21 cellular contexts compared by ENCODE assay signal in the genomic region with DNA sequence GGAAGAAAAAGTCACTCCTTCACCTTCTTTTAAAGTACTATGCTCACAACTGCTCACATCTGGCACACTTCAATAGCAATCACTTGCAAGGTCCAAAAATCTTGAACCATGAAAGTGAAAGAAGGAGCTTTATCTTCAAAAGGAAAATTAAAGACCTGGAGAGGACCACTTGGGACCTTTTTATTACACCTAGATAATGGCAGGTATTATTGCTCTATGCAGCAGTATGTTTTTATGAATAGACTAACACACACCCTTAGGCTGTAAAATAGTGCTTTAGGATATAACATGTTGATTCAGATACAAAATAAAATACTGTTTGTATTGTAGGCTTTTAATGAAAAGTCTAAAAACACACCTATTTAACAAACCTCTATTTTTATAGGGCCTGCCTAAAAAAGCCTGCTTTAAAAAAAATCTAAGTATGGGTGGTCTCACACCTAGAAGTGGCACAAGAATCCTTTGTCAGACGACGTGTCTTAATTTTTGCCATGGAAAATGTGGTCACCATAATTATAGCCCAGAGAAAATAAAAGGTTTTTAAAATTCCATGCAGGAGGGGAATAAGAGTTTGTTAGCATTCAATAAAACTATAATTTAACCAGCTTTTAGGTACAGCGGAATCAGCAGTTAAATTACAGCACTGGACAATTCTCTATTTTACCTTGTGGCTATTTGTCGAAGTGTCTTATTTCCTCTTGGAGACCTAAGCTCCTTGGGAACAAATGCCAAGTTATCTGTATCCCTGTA.
DNase-seq lines count a peak whose midpoint lies in the region; ATAC-seq and TF ChIP-seq lines count a peak whose summit lies in the region.
"Had no signal": no experiment of that assay in that cellular context is flagged by ENCODE, and none has a peak within 500 bp of the region (broad histone marks: within the 10 kb centered on the region; RNA-seq: fewer than 3 reads in every experiment).

No MANE protein-coding gene starts in this region.

- H3K27me3 ChIP-seq in subcutaneous abdominal adipose tissue (ENCODE audit: control insufficient read depth in 5 of 5, insufficient read depth in 4 of 5, low read length in 5 of 5), result no peaks in the 10 kb centered on the region
- H3K27me3 ChIP-seq: tibial artery had no signal

- H3K4me1 Mint-ChIP-seq in activated naive CD4-positive, alpha-beta T cell treated with anti-CD3 and anti-CD28 coated beads, Interleukin-2, amount 50 U/mL, for 24 hours, result peaks cover 45% of the 10 kb centered on the region
- peaks cover 25% of the 10 kb centered on the region in 2 donors for H3K4me1 Mint-ChIP-seq in immature natural killer cell

- H3K9me3 Mint-ChIP-seq in activated naive CD4-positive, alpha-beta T cell treated with anti-CD3 and anti-CD28 coated beads, Interleukin-2, amount 50 U/mL, for 24 hours, result no peaks in the 10 kb centered on the region
- H3K9me3 Mint-ChIP-seq in immature natural killer cell, result no peaks in the 10 kb centered on the region
- H3K9me3 Mint-ChIP-seq: activated naive CD4-positive, alpha-beta T cell treated with anti-CD3 and anti-CD28 coated beads, Interleukin-2, amount 10 ng/mL, durations not matched to agents 7 days and 5 days had no signal

- H3K9ac ChIP-seq in subcutaneous abdominal adipose tissue (ENCODE audit: low read length in 5 of 5), result no peak overlapping the region
- H3K9ac ChIP-seq: parathyroid adenoma had no signal

- ATAC-seq in HG03521 (IDR thresholded peaks at IDR 0.05; ENCODE audit: unreplicated experiment), result no peak
- ATAC-seq: esophagus mucosa, HCT116, sciatic nerve had no signal

- no peaks in the 10 kb centered on the region for H3K9me3 ChIP-seq in subcutaneous abdominal adipose tissue (ENCODE audit: control insufficient read depth in 5 of 5, low read length in 5 of 5)
- H3K9me3 ChIP-seq: tibial artery had no signal

- no peaks in the 10 kb centered on the region for H3K36me3 ChIP-seq in subcutaneous abdominal adipose tissue (ENCODE audit: control insufficient read depth in 5 of 5, insufficient read depth in 5 of 5, low read length in 5 of 5)
- H3K36me3 ChIP-seq: tibial artery had no signal

- H3K27me3 Mint-ChIP-seq in activated naive CD4-positive, alpha-beta T cell treated with anti-CD3 and anti-CD28 coated beads, Interleukin-2, amount 50 U/mL, for 24 hours, result no peaks in the 10 kb centered on the region
- no peaks in the 10 kb centered on the region for H3K27me3 Mint-ChIP-seq in immature natural killer cell (ENCODE audit: low read depth in 3 of 3)
- H3K27me3 Mint-ChIP-seq: activated naive CD4-positive, alpha-beta T cell treated with anti-CD3 and anti-CD28 coated beads, Interleukin-2, amount 10 ng/mL, durations not matched to agents 7 days and 5 days; naive B cell had no signal

- peak overlapping the region; percentile 12 for H3K27ac ChIP-seq in subcutaneous abdominal adipose tissue (ENCODE audit: low read depth, low read length)
- H3K27ac ChIP-seq: parathyroid adenoma, tibial artery had no signal

- no peak overlapping the region for H3K4me3 Mint-ChIP-seq in activated naive CD4-positive, alpha-beta T cell treated with anti-CD3 and anti-CD28 coated beads, Interleukin-2, amount 50 U/mL, for 24 hours
- no peak overlapping the region for H3K4me3 Mint-ChIP-seq in immature natural killer cell
- H3K4me3 Mint-ChIP-seq: activated naive CD4-positive, alpha-beta T cell treated with anti-CD3 and anti-CD28 coated beads, Interleukin-2, amount 10 ng/mL, durations not matched to agents 7 days and 5 days; CD14-positive monocyte; naive B cell had no signal

- DNase-seq in activated naive CD4-positive, alpha-beta T cell treated with anti-CD3 and anti-CD28 coated beads, Interleukin-2, amount 50 U/mL, for 16 hours, result no peak
- DNase-seq in NCI-H2227 (lab: John Stamatoyannopoulos, UW; ENCODE audit: unreplicated experiment) (peak; percentile 31), immature natural killer cell (no peak), NCI-H446 (lab: John Stamatoyannopoulos, UW) (no peak), GM20000 (ENCODE audit: low spot score) (no peak)
- DNase-seq: activated naive CD4-positive, alpha-beta T cell treated with anti-CD3 and anti-CD28 coated beads, Interleukin-2, amount 10 ng/mL, durations not matched to agents 7 days and 5 days; effector memory CD4-positive, alpha-beta T cell; hypothalamus; naive B cell; NCI-H1092; NCI-H2029; NCI-H524 treated with DMSO at 0.1 percent for 48 hours; tibial artery had no signal

- H3K36me3 Mint-ChIP-seq in activated naive CD4-positive, alpha-beta T cell treated with anti-CD3 and anti-CD28 coated beads, Interleukin-2, amount 50 U/mL, for 24 hours, result peaks cover 6% of the 10 kb centered on the region
- H3K36me3 Mint-ChIP-seq in immature natural killer cell, result peaks cover 0 to 2% (median 0%) of the 10 kb centered on the region in 3 donors
- H3K36me3 Mint-ChIP-seq: naive B cell had no signal

- H3K4me1 ChIP-seq in subcutaneous abdominal adipose tissue (ENCODE audit: control insufficient read depth in 5 of 5, insufficient read depth in 5 of 5, low read length in 5 of 5), result peaks cover 0 to 30% (median 15%) of the 10 kb centered on the region in 5 donors

- no peak overlapping the region for H3K4me3 ChIP-seq in subcutaneous abdominal adipose tissue (ENCODE audit: low read depth in 1 of 5, low read length in 5 of 5)
- H3K4me3 ChIP-seq: tibial artery had no signal

- TF ChIP-seq CTCF in GM20000 (IDR thresholded peaks at IDR 0.05; ENCODE audit: extremely low read depth, missing control alignments), result no peak

- H3K27ac Mint-ChIP-seq in activated naive CD4-positive, alpha-beta T cell treated with anti-CD3 and anti-CD28 coated beads, Interleukin-2, amount 50 U/mL, for 24 hours, result peak overlapping the region; percentile 82
- H3K27ac Mint-ChIP-seq in immature natural killer cell, result peak overlapping the region in 4 of 6 donors; percentile 17 to 41 (median 36)
- H3K27ac Mint-ChIP-seq: activated naive CD4-positive, alpha-beta T cell treated with anti-CD3 and anti-CD28 coated beads, Interleukin-2, amount 10 ng/mL, durations not matched to agents 7 days and 5 days; CD14-positive monocyte had no signal
